17 cellular contexts compared by ENCODE assay signal in the genomic region with DNA sequence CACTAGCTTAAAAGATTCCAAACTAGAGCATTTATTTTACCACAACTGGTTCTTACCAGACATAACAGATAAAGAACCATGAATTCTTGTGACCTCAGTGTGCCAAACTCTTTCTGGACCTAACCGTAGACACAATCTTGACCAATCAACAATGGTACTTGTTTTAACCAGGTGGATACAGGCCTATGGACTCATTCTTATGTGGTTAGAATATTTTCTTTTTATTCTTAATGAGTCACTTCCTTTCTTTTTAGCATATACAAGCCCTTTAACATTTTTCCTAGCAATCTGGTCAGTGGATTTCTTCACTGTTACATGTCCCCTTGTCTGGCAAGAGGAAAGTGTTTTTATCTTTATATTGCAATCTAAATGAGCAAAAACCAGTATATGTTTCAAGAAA.
DNase-seq lines count a peak whose midpoint lies in the region; ATAC-seq, FAIRE-seq and TF ChIP-seq lines count a peak whose summit lies in the region.
"Had no signal": no experiment of that assay in that cellular context is flagged by ENCODE, and none has a peak within 500 bp of the region (broad histone marks: within the 10 kb centered on the region; RNA-seq: fewer than 3 reads in every experiment).

No MANE protein-coding gene starts in this region.

- H3K27me3 ChIP-seq in RWPE2 (ENCODE audit: insufficient read depth, poor library complexity, severe bottlenecking) (no peaks in the 10 kb centered on the region), keratinocyte (ENCODE audit: control insufficient read depth, extremely low read depth, insufficient read depth, low read length) (no peaks in the 10 kb centered on the region), esophagus muscularis mucosa (no peaks in the 10 kb centered on the region)

- peak overlapping the region; percentile 27 for H3K27ac ChIP-seq in RWPE2 (ENCODE audit: poor library complexity, severe bottlenecking)
- no peak overlapping the region for H3K27ac ChIP-seq in keratinocyte (ENCODE audit: control insufficient read depth, insufficient read depth, low read length)
- no peak overlapping the region for H3K27ac ChIP-seq in esophagus muscularis mucosa (replicated peaks in 1 of 4)
- H3K27ac ChIP-seq: GM23248 had no signal

- H3K4me1 ChIP-seq in RWPE2 (ENCODE audit: insufficient read depth, poor library complexity, severe bottlenecking) (peaks cover 8% of the 10 kb centered on the region), keratinocyte (ENCODE audit: control insufficient read depth, extremely low read depth, insufficient read depth, low read length) (no peaks in the 10 kb centered on the region), esophagus muscularis mucosa (no peaks in the 10 kb centered on the region)

- no peak for TF ChIP-seq EP300 in esophagus muscularis mucosa (IDR thresholded peaks at IDR 0.05)

- ATAC-seq in RWPE2 (ENCODE audit: low read depth) (peak; percentile 84), HG02759 (IDR thresholded peaks at IDR 0.05; ENCODE audit: unreplicated experiment) (no peak)

- no peaks in the 10 kb centered on the region for H3K9me1 ChIP-seq in keratinocyte (ENCODE audit: control insufficient read depth, extremely low read depth, insufficient read depth, low read length)

- TF ChIP-seq POLR2A in esophagus muscularis mucosa (IDR thresholded peaks at IDR 0.05; ENCODE audit: low read depth), result no peak

- WGBS in esophagus muscularis mucosa, result 85% methylated on average over 1 of the region's 1 CpG

- H3K36me3 ChIP-seq in RWPE2 (ENCODE audit: low read depth) (no peaks in the 10 kb centered on the region), keratinocyte (ENCODE audit: control insufficient read depth in 2 of 2, extremely low read depth in 1 of 2, insufficient read depth in 2 of 2, low read length in 2 of 2) (no peaks in the 10 kb centered on the region), esophagus muscularis mucosa (no peaks in the 10 kb centered on the region)

- no peak overlapping the region for H3K4me2 ChIP-seq in keratinocyte (ENCODE audit: control insufficient read depth, extremely low read depth, insufficient read depth, low read depth, low read length)

- no peak overlapping the region for H3K9ac ChIP-seq in keratinocyte (ENCODE audit: control insufficient read depth, extremely low read depth, insufficient read depth, low read length)
- H3K9ac ChIP-seq: GM23248 had no signal

- no peak overlapping the region for H2AFZ ChIP-seq in keratinocyte (ENCODE audit: control insufficient read depth, low read length)
- H2AFZ ChIP-seq: GM23248 had no signal

- TF ChIP-seq CTCF in RWPE2 (IDR thresholded peaks at IDR 0.05; ENCODE audit: poor library complexity, severe bottlenecking) (no peak), choroid plexus epithelial cell (conservative IDR thresholded peaks at IDR 0.05; ENCODE audit: low read depth, low read length) (no peak), keratinocyte (optimal IDR thresholded peaks at IDR 0.05 in 1 of 3, IDR thresholded peaks at IDR 0.05 in 1 of 3, conservative IDR thresholded peaks at IDR 0.05 in 1 of 3; ENCODE audit: extremely low read depth in 1 of 3, insufficient read depth in 2 of 3, low read length in 3 of 3) (no peak), esophagus muscularis mucosa (IDR thresholded peaks at IDR 0.05) (no peak)

- peak; percentile 71 for DNase-seq in HCEC 1CT
- DNase-seq in RWPE2 (ENCODE audit: low spot score), result no peak
- DNase-seq in choroid plexus epithelial cell (ENCODE audit: low read depth), result peak; percentile 78
- DNase-seq in keratinocyte (ENCODE audit: low read depth, low spot score), result peak; percentile 19
- DNase-seq in stimulated activated CD4-positive, alpha-beta T cell treated with anti-CD3 and anti-CD28 coated beads, Interleukin-15, amount 100 ng/mL, for 24 hours, result no peak
- no peak for DNase-seq in esophagus muscularis mucosa (ENCODE audit: extremely low spot score)
- DNase-seq in stimulated activated naive CD4-positive, alpha-beta T cell treated with Interleukin-2 at 50 U/mL for 16 hours (lab: John Stamatoyannopoulos, UW), result no peak
- DNase-seq: Caco-2, GM23248, Karpas-422, MV-4-11, NCI-H1417 treated with DMSO at 0.1 percent for 48 hours, NCI-H2081, NCI-H2227 treated with DMSO at 0.1 percent for 48 hours, NCI-H526 had no signal

- no peaks in the 10 kb centered on the region for H4K20me1 ChIP-seq in keratinocyte (ENCODE audit: control insufficient read depth, extremely low read depth, insufficient read depth, low read length)

- H3K4me3 ChIP-seq in RWPE2 (ENCODE audit: severe bottlenecking), result no peak overlapping the region
- no peak overlapping the region for H3K4me3 ChIP-seq in choroid plexus epithelial cell (ENCODE audit: low read depth, low read length)
- H3K4me3 ChIP-seq in keratinocyte (ENCODE audit: control insufficient read depth in 2 of 3, extremely low read depth in 1 of 3, insufficient read depth in 2 of 3, low read depth in 1 of 3, low read length in 3 of 3), result no peak overlapping the region
- H3K4me3 ChIP-seq in esophagus muscularis mucosa, result no peak overlapping the region
- H3K4me3 ChIP-seq: GM23248 had no signal

- intact Hi-C loops in esophagus muscularis mucosa (cut with DNase I), result no loop called here

- no peak for FAIRE-seq in keratinocyte (lab: Jason Lieb, UNC)
- FAIRE-seq: GM12891 had no signal

- dilution Hi-C loops in keratinocyte (cut with MboI; ENCODE audit: extremely low pct_ligation_motif_present, low sequenced_read_pairs), result no loop called here

- H3K9me3 ChIP-seq in RWPE2 (ENCODE audit: severe bottlenecking) (no peaks in the 10 kb centered on the region), keratinocyte (ENCODE audit: control insufficient read depth, low read depth, low read length) (no peaks in the 10 kb centered on the region), esophagus muscularis mucosa (no peaks in the 10 kb centered on the region)

- H3K79me2 ChIP-seq in keratinocyte (ENCODE audit: control insufficient read depth, insufficient read depth, low read length), result no peaks in the 10 kb centered on the region

Comparison
In these comparisons a context has a peak if more than half of its experiments do, and no peak if none do; other contexts are left out.
1. DNase-seq: peak in HCEC 1CT (single experiment), choroid plexus epithelial cell (single experiment) and keratinocyte (single experiment); none in RWPE2 (single experiment), stimulated activated CD4-positive, alpha-beta T cell treated with anti-CD3 and anti-CD28 coated beads, Interleukin-15, amount 100 ng/mL, for 24 hours (single experiment), esophagus muscularis mucosa (single experiment) and stimulated activated naive CD4-positive, alpha-beta T cell treated with Interleukin-2 at 50 U/mL for 16 hours (single experiment).